ENCODE assay signal across 31 cellular contexts in genomic region chr7:20870977-20871376, GRCh38.
"Had no signal": no experiment of that assay in that cellular context is flagged by ENCODE, and none has a peak within 500 bp of the region (broad histone marks: within the 10 kb centered on the region; RNA-seq: fewer than 3 reads in every experiment).

No MANE protein-coding gene starts in this region.

- H3K27me3 ChIP-seq: adrenal gland, body of pancreas, brain microvascular endothelial cell, breast epithelium had no signal

- H3K27ac ChIP-seq: adrenal gland, body of pancreas, brain microvascular endothelial cell, breast epithelium, VCaP had no signal

- DNase-seq: activated B cell treated with CpG ODN at 0.5 μM for 24 hours; activated CD4-positive, alpha-beta memory T cell treated with anti-CD3 and anti-CD28 coated beads for 36 hours; activated CD4-positive, alpha-beta T cell treated with anti-CD3 and anti-CD28 coated beads for 4 hours; activated CD4-positive, alpha-beta T cell treated with anti-CD3 and anti-CD28 coated beads, Interleukin-2, amount 50 U/mL, for 1 hour; activated CD4-positive, alpha-beta T cell treated with anti-CD3 and anti-CD28 coated beads, Interleukin-2, amount 50 U/mL, for 4 hours; activated CD4-positive, CD25-positive, alpha-beta regulatory T cell treated with anti-CD3 and anti-CD28 coated beads, Interleukin-2, amount 50 U/mL, for 72 hours; activated CD8-positive, alpha-beta memory T cell treated with anti-CD3 and anti-CD28 coated beads, Interleukin-2, amount 50 U/mL, for 4 hours; activated CD8-positive, alpha-beta T cell treated with anti-CD3 and anti-CD28 coated beads for 36 hours; activated effector memory CD4-positive, alpha-beta T cell treated with anti-CD3 and anti-CD28 coated beads, Interleukin-2, amount 50 U/mL, for 16 hours; activated gamma-delta T cell treated with Interleukin-2 at 50 U/mL for 16 hours; activated naive CD4-positive, alpha-beta T cell; activated naive CD4-positive, alpha-beta T cell treated with anti-CD3 and anti-CD28 coated beads for 36 hours; activated naive CD4-positive, alpha-beta T cell treated with anti-CD3 and anti-CD28 coated beads, Interleukin-2, amount 50 U/mL, for 16 hours; activated naive CD8-positive, alpha-beta T cell treated with anti-CD3 and anti-CD28 coated beads for 36 hours; activated T-cell treated with anti-CD3 and anti-CD28 coated beads for 4 hours; activated T-cell treated with anti-CD3 and anti-CD28 coated beads, Interleukin-2, amount 50 U/mL, for 1 hour; activated T-cell treated with anti-CD3 and anti-CD28 coated beads, Interleukin-2, amount 50 U/mL, for 4 hours; activated T-cell treated with anti-CD3 and anti-CD28 coated beads, Interleukin-2, amount 50 U/mL, for 72 hours; adrenal gland; amniotic stem cell; aorta; body of pancreas; brain microvascular endothelial cell; central memory CD4-positive, alpha-beta T cell; T-helper 1 cell; T-helper 2 cell; T-helper 9 cell had no signal

- H3K4me3 ChIP-seq: body of pancreas, breast epithelium had no signal

- ATAC-seq: activated CD8-positive, alpha-beta T cell treated with anti-CD3 and anti-CD28 coated beads for 36 hours; activated naive CD4-positive, alpha-beta T cell treated with anti-CD3 and anti-CD28 coated beads, Interleukin-2, amount 50 U/mL, for 72 hours; activated T-cell treated with anti-CD3 and anti-CD28 coated beads, Interleukin-2, amount 50 U/mL, for 4 hours; activated T-cell treated with anti-CD3 and anti-CD28 coated beads, Interleukin-2, amount 50 U/mL, for 72 hours; activated T-helper 17 cell treated with anti-CD3 and anti-CD28 coated beads, Interleukin-2, amount 50 U/mL, for 72 hours; body of pancreas had no signal

- H3K9me3 ChIP-seq: adrenal gland, body of pancreas, breast epithelium had no signal

- H3K36me3 ChIP-seq: adrenal gland, brain microvascular endothelial cell, breast epithelium had no signal

- H3K4me1 ChIP-seq: adrenal gland, body of pancreas, breast epithelium had no signal
